ENCODE assay signal across 1 cellular context in the genomic region with DNA sequence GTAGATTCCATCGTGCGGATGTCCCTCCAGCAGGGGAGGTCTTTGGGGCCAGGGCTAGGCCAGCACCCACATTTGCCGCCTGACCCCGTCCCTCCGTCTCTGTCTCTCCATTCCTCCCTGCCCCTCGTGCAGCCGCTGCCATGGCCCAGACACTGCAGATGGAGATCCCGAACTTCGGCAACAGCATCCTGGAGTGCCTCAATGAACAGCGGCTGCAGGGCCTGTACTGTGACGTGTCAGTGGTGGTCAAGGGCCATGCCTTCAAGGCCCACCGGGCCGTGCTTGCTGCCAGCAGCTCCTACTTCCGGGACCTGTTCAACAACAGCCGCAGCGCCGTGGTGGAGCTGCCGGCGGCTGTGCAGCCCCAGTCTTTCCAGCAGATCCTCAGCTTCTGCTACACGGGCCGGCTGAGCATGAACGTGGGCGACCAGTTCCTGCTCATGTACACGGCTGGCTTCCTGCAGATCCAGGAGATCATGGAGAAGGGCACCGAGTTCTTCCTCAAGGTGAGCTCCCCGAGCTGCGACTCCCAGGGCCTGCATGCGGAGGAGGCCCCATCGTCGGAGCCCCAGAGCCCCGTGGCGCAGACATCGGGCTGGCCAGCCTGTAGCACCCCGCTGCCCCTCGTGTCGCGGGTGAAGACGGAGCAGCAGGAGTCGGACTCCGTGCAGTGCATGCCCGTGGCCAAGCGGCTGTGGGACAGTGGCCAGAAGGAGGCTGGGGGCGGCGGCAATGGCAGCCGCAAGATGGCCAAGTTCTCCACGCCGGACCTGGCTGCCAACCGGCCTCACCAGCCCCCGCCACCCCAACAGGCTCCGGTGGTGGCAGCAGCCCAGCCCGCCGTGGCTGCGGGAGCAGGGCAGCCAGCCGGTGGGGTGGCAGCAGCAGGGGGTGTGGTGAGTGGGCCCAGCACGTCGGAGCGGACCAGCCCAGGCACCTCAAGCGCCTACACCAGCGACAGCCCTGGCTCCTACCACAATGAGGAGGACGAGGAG.
A peak's percentile ranks its signal among the peaks of the same experiment; 100 is the strongest.
TF ChIP-seq lines count a peak whose summit lies in the region.

No MANE protein-coding gene starts in this region.

TF ChIP-seq in K562, 482 proteins besides CTCF, POLR2A, EP300 and RAD21:
- TF ChIP-seq POLR2G (IDR thresholded peaks at IDR 0.05; ENCODE audit: low read depth, low read length) (peak; percentile 66), CBFA2T2 (conservative IDR thresholded peaks at IDR 0.05) (no peak)
